ENCODE assay signal across 1 cellular context in the genomic region with DNA sequence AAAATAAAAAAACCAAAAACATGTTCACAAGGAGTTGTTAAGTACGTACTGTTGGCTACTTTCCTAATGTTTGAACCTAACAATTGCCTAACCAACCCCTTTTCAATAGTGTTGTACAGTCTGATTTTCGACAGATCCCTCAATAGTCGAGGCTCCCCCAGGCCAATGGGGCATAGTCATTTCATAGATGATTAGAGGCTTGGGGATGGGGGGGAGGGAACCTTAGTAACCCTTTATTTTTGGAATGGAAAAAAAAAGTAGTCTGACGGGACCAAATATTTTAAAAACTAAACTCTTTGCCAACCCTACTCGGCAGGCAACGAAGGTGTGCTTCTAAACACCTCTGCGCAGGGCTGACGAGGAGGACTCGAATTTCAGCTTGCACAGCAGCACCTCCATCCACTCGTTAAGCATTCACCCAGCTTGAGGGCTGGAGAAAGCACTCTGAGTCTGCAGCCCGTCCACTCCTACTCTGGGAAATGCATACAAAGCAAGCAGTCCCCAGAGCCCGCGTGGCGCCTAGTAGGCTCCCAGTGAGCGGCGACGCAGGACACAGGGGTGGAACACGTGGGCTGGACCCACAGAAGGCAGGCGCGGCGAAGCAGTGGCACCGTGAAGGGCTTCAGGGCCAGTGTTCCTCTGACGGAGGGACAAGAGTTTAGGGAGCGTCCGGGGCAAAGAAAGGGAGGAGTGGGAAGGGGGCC.
TF ChIP-seq lines count a peak whose summit lies in the region.

No MANE protein-coding gene starts in this region.

TF ChIP-seq in HepG2, 621 proteins besides CTCF, POLR2A, EP300 and RAD21 (continued from another document and continues in another):
- TF ChIP-seq THYN1 (CRISPR knock-in tag; IDR thresholded peaks at IDR 0.05; ENCODE audit: borderline replicate concordance, low read depth) (no peak), MATR3 (CRISPR knock-in tag; IDR thresholded peaks at IDR 0.05) (no peak), ZNF335 (CRISPR knock-in tag; IDR thresholded peaks at IDR 0.05) (no peak), KAT8 (CRISPR knock-in tag; IDR thresholded peaks at IDR 0.05) (no peak), PRMT3 (CRISPR knock-in tag; IDR thresholded peaks at IDR 0.05; ENCODE audit: borderline replicate concordance, low read depth) (no peak), ZNF282 (IDR thresholded peaks at IDR 0.05; ENCODE audit: partially characterized antibody) (no peak), TBX2 (CRISPR knock-in tag; IDR thresholded peaks at IDR 0.05; ENCODE audit: borderline replicate concordance) (peak; percentile 58; the same call in 1 of the 2 replicates), SYNCRIP (IDR thresholded peaks at IDR 0.05; ENCODE audit: insufficient read depth, low read depth, low read length) (no peak), ZEB1 (IDR thresholded peaks at IDR 0.05; ENCODE audit: insufficient replicate concordance, low read depth) (no peak), ZNF10 (CRISPR knock-in tag; IDR thresholded peaks at IDR 0.05; ENCODE audit: borderline replicate concordance, low read depth) (no peak), ZNF790 (CRISPR knock-in tag; IDR thresholded peaks at IDR 0.05; ENCODE audit: borderline replicate concordance) (no peak), FOXK1 (CRISPR knock-in tag; IDR thresholded peaks at IDR 0.05; ENCODE audit: borderline replicate concordance, low read depth) (no peak), NFIC (IDR thresholded peaks at IDR 0.05; ENCODE audit: low read length) (no peak), TEAD3 (CRISPR knock-in tag; optimal IDR thresholded peaks at IDR 0.05; ENCODE audit: borderline replicate concordance) (peak; percentile 16), ZMAT5 (CRISPR knock-in tag; IDR thresholded peaks at IDR 0.05; ENCODE audit: borderline replicate concordance, low read depth) (no peak), ZNF563 (CRISPR knock-in tag; IDR thresholded peaks at IDR 0.05) (no peak), ZBTB8A (CRISPR knock-in tag; IDR thresholded peaks at IDR 0.05; ENCODE audit: borderline replicate concordance, low read depth) (no peak), BRCA1 (CRISPR knock-in tag; IDR thresholded peaks at IDR 0.05) (no peak), ZNF883 (CRISPR knock-in tag; IDR thresholded peaks at IDR 0.05; ENCODE audit: not compliant biosample characterization) (no peak), FOXJ3 (CRISPR knock-in tag; IDR thresholded peaks at IDR 0.05; ENCODE audit: borderline replicate concordance) (no peak), HNF4G (IDR thresholded peaks at IDR 0.05; ENCODE audit: borderline replicate concordance, low read depth, low read length) (no peak), HNF4G (CRISPR knock-in tag; IDR thresholded peaks at IDR 0.05; ENCODE audit: borderline replicate concordance, low read depth) (0 out of 2 replicates have a peak, but pooled peaks have one; percentile 14), ZNF275 (CRISPR knock-in tag; IDR thresholded peaks at IDR 0.05; ENCODE audit: borderline replicate concordance) (no peak), ZXDC (CRISPR knock-in tag; IDR thresholded peaks at IDR 0.05) (no peak), ZNF382 (CRISPR knock-in tag; IDR thresholded peaks at IDR 0.05; ENCODE audit: borderline replicate concordance) (no peak), ZFP37 (CRISPR knock-in tag; IDR thresholded peaks at IDR 0.05; ENCODE audit: borderline replicate concordance) (no peak), GMEB2 (CRISPR knock-in tag; IDR thresholded peaks at IDR 0.05; ENCODE audit: low read depth) (no peak), ETV5 (CRISPR knock-in tag; IDR thresholded peaks at IDR 0.05; ENCODE audit: borderline replicate concordance) (no peak), ZNF562 (CRISPR knock-in tag; IDR thresholded peaks at IDR 0.05; ENCODE audit: borderline replicate concordance) (no peak), ZNF629 (CRISPR knock-in tag; conservative IDR thresholded peaks at IDR 0.05) (no peak), CBX5 (CRISPR knock-in tag; IDR thresholded peaks at IDR 0.05; ENCODE audit: borderline replicate concordance) (no peak), ZNF660 (CRISPR knock-in tag; IDR thresholded peaks at IDR 0.05; ENCODE audit: borderline replicate concordance, low read depth) (no peak), MBNL3 (CRISPR knock-in tag; conservative IDR thresholded peaks at IDR 0.05) (no peak), U2AF2 (IDR thresholded peaks at IDR 0.05; ENCODE audit: low read depth, low read length) (no peak), RNF2 (conservative IDR thresholded peaks at IDR 0.05; ENCODE audit: low read depth) (peak; percentile 83), U2AF1 (optimal IDR thresholded peaks at IDR 0.05; ENCODE audit: low read depth, low read length) (no peak), ZMYM4 (CRISPR knock-in tag; IDR thresholded peaks at IDR 0.05) (no peak)
- TF ChIP-seq, protein P1, sequence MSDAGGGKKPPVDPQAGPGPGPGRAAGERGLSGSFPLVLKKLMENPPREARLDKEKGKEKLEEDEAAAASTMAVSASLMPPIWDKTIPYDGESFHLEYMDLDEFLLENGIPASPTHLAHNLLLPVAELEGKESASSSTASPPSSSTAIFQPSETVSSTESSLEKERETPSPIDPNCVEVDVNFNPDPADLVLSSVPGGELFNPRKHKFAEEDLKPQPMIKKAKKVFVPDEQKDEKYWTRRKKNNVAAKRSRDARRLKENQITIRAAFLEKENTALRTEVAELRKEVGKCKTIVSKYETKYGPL (CRISPR knock-in tag; IDR thresholded peaks at IDR 0.05): no peak
- TF ChIP-seq, protein P2, sequence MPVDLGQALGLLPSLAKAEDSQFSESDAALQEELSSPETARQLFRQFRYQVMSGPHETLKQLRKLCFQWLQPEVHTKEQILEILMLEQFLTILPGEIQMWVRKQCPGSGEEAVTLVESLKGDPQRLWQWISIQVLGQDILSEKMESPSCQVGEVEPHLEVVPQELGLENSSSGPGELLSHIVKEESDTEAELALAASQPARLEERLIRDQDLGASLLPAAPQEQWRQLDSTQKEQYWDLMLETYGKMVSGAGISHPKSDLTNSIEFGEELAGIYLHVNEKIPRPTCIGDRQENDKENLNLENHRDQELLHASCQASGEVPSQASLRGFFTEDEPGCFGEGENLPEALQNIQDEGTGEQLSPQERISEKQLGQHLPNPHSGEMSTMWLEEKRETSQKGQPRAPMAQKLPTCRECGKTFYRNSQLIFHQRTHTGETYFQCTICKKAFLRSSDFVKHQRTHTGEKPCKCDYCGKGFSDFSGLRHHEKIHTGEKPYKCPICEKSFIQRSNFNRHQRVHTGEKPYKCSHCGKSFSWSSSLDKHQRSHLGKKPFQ (CRISPR knock-in tag; IDR thresholded peaks at IDR 0.05; ENCODE audit: insufficient replicate concordance): no peak
- TF ChIP-seq, protein P3, sequence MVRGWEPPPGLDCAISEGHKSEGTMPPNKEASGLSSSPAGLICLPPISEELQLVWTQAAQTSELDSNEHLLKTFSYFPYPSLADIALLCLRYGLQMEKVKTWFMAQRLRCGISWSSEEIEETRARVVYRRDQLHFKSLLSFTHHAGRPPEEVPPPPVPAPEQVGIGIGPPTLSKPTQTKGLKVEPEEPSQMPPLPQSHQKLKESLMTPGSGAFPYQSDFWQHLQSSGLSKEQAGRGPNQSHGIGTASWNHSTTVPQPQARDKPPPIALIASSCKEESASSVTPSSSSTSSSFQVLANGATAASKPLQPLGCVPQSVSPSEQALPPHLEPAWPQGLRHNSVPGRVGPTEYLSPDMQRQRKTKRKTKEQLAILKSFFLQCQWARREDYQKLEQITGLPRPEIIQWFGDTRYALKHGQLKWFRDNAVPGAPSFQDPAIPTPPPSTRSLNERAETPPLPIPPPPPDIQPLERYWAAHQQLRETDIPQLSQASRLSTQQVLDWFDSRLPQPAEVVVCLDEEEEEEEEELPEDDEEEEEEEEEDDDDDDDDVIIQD (CRISPR knock-in tag; IDR thresholded peaks at IDR 0.05; ENCODE audit: low read depth): no peak
- TF ChIP-seq, protein P4, sequence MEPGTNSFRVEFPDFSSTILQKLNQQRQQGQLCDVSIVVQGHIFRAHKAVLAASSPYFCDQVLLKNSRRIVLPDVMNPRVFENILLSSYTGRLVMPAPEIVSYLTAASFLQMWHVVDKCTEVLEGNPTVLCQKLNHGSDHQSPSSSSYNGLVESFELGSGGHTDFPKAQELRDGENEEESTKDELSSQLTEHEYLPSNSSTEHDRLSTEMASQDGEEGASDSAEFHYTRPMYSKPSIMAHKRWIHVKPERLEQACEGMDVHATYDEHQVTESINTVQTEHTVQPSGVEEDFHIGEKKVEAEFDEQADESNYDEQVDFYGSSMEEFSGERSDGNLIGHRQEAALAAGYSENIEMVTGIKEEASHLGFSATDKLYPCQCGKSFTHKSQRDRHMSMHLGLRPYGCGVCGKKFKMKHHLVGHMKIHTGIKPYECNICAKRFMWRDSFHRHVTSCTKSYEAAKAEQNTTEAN (CRISPR knock-in tag; conservative IDR thresholded peaks at IDR 0.05): no peak
- TF ChIP-seq, protein P5, sequence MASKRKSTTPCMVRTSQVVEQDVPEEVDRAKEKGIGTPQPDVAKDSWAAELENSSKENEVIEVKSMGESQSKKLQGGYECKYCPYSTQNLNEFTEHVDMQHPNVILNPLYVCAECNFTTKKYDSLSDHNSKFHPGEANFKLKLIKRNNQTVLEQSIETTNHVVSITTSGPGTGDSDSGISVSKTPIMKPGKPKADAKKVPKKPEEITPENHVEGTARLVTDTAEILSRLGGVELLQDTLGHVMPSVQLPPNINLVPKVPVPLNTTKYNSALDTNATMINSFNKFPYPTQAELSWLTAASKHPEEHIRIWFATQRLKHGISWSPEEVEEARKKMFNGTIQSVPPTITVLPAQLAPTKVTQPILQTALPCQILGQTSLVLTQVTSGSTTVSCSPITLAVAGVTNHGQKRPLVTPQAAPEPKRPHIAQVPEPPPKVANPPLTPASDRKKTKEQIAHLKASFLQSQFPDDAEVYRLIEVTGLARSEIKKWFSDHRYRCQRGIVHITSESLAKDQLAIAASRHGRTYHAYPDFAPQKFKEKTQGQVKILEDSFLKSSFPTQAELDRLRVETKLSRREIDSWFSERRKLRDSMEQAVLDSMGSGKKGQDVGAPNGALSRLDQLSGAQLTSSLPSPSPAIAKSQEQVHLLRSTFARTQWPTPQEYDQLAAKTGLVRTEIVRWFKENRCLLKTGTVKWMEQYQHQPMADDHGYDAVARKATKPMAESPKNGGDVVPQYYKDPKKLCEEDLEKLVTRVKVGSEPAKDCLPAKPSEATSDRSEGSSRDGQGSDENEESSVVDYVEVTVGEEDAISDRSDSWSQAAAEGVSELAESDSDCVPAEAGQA (IDR thresholded peaks at IDR 0.05; ENCODE audit: low read depth): no peak
- TF ChIP-seq, protein P5 (CRISPR knock-in tag; IDR thresholded peaks at IDR 0.05; ENCODE audit: borderline replicate concordance): no peak
